19 cellular contexts compared by ENCODE assay signal in the genomic region with DNA sequence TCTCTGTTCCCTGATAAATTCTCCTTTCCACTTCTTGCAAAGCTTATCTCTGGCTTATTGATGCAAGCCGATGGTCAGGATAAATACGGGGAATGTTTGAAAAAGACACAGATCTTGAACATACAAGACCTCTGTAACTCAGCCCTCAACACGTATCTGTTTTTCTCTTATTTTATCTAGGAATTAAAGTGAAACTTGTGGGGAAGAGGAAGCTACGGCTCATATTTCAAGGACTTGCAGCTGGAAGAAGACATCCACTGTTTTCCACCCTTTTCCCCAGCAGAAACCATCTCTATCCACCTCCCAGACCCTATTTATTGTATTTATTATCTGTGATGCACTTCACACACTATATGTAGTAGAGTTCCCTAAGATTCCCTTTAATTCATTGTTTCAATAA.
"Had no signal": no experiment of that assay in that cellular context is flagged by ENCODE, and none has a peak within 500 bp of the region (broad histone marks: within the 10 kb centered on the region; RNA-seq: fewer than 3 reads in every experiment).

No MANE protein-coding gene starts in this region.

- H3K4me2 ChIP-seq: SK-N-SH had no signal

- DNase-seq: KBM-7, MV-4-11, NCI-H1092, NCI-H1105 treated with DMSO at 0.1 percent for 48 hours, NCI-H1417 treated with DMSO at 0.1 percent for 48 hours, NCI-H146, NCI-H1694 treated with DMSO at 0.1 percent for 48 hours, NCI-H2029, NCI-H2081 treated with DMSO at 0.1 percent for 48 hours, NCI-H2171, NCI-H226, NCI-H446, NCI-H510A, NCI-H524 treated with DMSO at 0.1 percent for 48 hours, NCI-H69, NCI-H774, SHP77, SK-N-SH, SW 1271 had no signal

- H3K9ac ChIP-seq: SK-N-SH had no signal

- H3K9me3 ChIP-seq: SK-N-SH had no signal
